ENCODE assay signal across 8 cellular contexts in genomic region chr3:42036483-42036823, GRCh38. TPM values are rescaled to one million over a fixed set of nuclear protein-coding genes. Genes with fewer than 3 reads are reported as not detected.
DNase-seq lines count a peak whose midpoint lies in the region; ATAC-seq, FAIRE-seq and TF ChIP-seq lines count a peak whose summit lies in the region.

No MANE protein-coding gene starts in this region.

- H4K20me1 ChIP-seq in astrocyte (ENCODE audit: insufficient read depth, low read length) = no peaks in the 10 kb centered on the region

- peak overlapping the region; percentile 30; the same call in 1 of the 2 replicates for H3K4me3 ChIP-seq in ACC112 (ENCODE audit: low read depth, low read length)
- H3K4me3 ChIP-seq in astrocyte (ENCODE audit: insufficient read depth, low read depth, low read length) = no peak overlapping the region
- no peak overlapping the region for H3K4me3 ChIP-seq in uterus

- H3K4me2 ChIP-seq in astrocyte (ENCODE audit: low read length) = peak overlapping the region; percentile 72

- peak; percentile 68 for FAIRE-seq in astrocyte (lab: Jason Lieb, UNC)

- H3K27me3 ChIP-seq in ACC112 (ENCODE audit: insufficient read depth, low read length) (no peaks in the 10 kb centered on the region), astrocyte (ENCODE audit: insufficient read depth, low read length) (no peaks in the 10 kb centered on the region), uterus (no peaks in the 10 kb centered on the region)

- H3K36me3 Mint-ChIP-seq in astrocyte (ENCODE audit: low read depth, unreplicated experiment) = peaks cover 12% of the 10 kb centered on the region

- H3K4me1 ChIP-seq in ACC112 (ENCODE audit: control insufficient read depth, insufficient read depth, low read length, unreplicated experiment) = peaks cover 52% of the 10 kb centered on the region
- H3K4me1 ChIP-seq in astrocyte (ENCODE audit: insufficient read depth, low read length) = peaks cover 55% of the 10 kb centered on the region
- H3K4me1 ChIP-seq in uterus = peaks cover 9% of the 10 kb centered on the region in 2 donors

- H3K4me1 Mint-ChIP-seq in astrocyte (ENCODE audit: low read depth, unreplicated experiment) = peaks cover 62% of the 10 kb centered on the region

- H3K9me3 Mint-ChIP-seq in astrocyte (ENCODE audit: unreplicated experiment) = peaks cover 1% of the 10 kb centered on the region

- H3K9me3 ChIP-seq in astrocyte (ENCODE audit: insufficient read depth, low read depth, low read length) = no peaks in the 10 kb centered on the region
- H3K9me3 ChIP-seq in uterus = no peaks in the 10 kb centered on the region

- peak overlapping the region; percentile 99 for H3K27ac Mint-ChIP-seq in astrocyte (ENCODE audit: unreplicated experiment)

- no peaks in the 10 kb centered on the region for H3K36me3 ChIP-seq in ACC112 (ENCODE audit: insufficient read depth, low read length)
- peaks cover 4% of the 10 kb centered on the region for H3K36me3 ChIP-seq in astrocyte (ENCODE audit: insufficient read depth, low read length)
- H3K36me3 ChIP-seq in uterus = no peaks in the 10 kb centered on the region

- H3K4me3 Mint-ChIP-seq in astrocyte (ENCODE audit: unreplicated experiment) = peak overlapping the region; percentile 35

- peak; percentile 48 for ATAC-seq in HG02623 (IDR thresholded peaks at IDR 0.05; ENCODE audit: unreplicated experiment)
- ATAC-seq in left colon = peak; percentile 35

- H3K27me3 Mint-ChIP-seq in astrocyte (ENCODE audit: low read depth, unreplicated experiment) = no peaks in the 10 kb centered on the region

- no peak overlapping the region for H2AFZ ChIP-seq in ACC112 (ENCODE audit: low read length, unreplicated experiment)
- no peak overlapping the region for H2AFZ ChIP-seq in astrocyte (ENCODE audit: low read depth, low read length)

- DNase-seq in astrocyte (ENCODE audit: low read depth) = peak; percentile 96
- DNase-seq in left colon = no peak
- DNase-seq in uterus = peak in 1 of 2 donors; percentile 70
- no peak for DNase-seq in medulla oblongata (ENCODE audit: extremely low spot score)
- no peak for DNase-seq in RPMI8226
- no peak for DNase-seq in NCI-H510A (lab: John Stamatoyannopoulos, UW)

- TF ChIP-seq CTCF in astrocyte (IDR thresholded peaks at IDR 0.05; ENCODE audit: insufficient read depth, low read depth, low read length) = no peak
- TF ChIP-seq CTCF in uterus (IDR thresholded peaks at IDR 0.05) = no peak

- H3K27ac ChIP-seq in ACC112 (ENCODE audit: low read depth, low read length) (peak overlapping the region; percentile 88), astrocyte (ENCODE audit: low read depth, low read length) (peak overlapping the region; percentile 88), uterus (peak overlapping the region; percentile 74 to 81)

- intact Hi-C loops in left colon (cut with DNase I, micrococcal nuclease) = no loop called here
- intact Hi-C loops in uterus (cut with DNase I; ENCODE audit: low total_unique reads) = no loop called here

- peak; percentile 34 to 43 for TF ChIP-seq POLR2A in uterus (IDR thresholded peaks at IDR 0.05)

- H3K79me2 ChIP-seq in ACC112 (ENCODE audit: control insufficient read depth, insufficient read depth, low read length, unreplicated experiment) (peaks cover 70% of the 10 kb centered on the region), astrocyte (ENCODE audit: insufficient read depth, low read length) (peaks cover 76% of the 10 kb centered on the region)

- peak overlapping the region; percentile 75 for H3K9ac ChIP-seq in astrocyte (ENCODE audit: low read length)

RNA-seq across cellular contexts. Expression of gene TRAK1, which starts 54.7 kb away (rescaled TPM):
- 52.3 and 56.2 TPM in 2 replicates for total RNA-seq in astrocyte
- total RNA-seq in left colon = 10 to 100 TPM; 81.2 to 91.6 TPM
- 10 to 100 TPM; 14.3 to 37.5 (median 21.4) TPM for total RNA-seq in uterus
